1 cellular context compared by ENCODE assay signal in genomic region chr16:9706217-9706616, GRCh38.
TF ChIP-seq lines count a peak whose summit lies in the region.

No MANE protein-coding gene starts in this region.

TF ChIP-seq in HepG2, 621 proteins besides CTCF, POLR2A, EP300 and RAD21 (continued from another document):
- TF ChIP-seq ATF3 (CRISPR knock-in tag; IDR thresholded peaks at IDR 0.05) (no peak), TRAFD1 (CRISPR knock-in tag; IDR thresholded peaks at IDR 0.05; ENCODE audit: borderline replicate concordance) (no peak)
